9 cellular contexts compared by ENCODE assay signal in genomic region chr19:51259348-51260245, GRCh38. TPM values are rescaled to one million over a fixed set of nuclear protein-coding genes. Genes with fewer than 3 reads are reported as not detected.
A peak's percentile ranks its signal among the peaks of the same experiment; 100 is the strongest.
DNase-seq lines count a peak whose midpoint lies in the region; ATAC-seq, FAIRE-seq and TF ChIP-seq lines count a peak whose summit lies in the region.
"Had no signal": no experiment of that assay in that cellular context is flagged by ENCODE, and none has a peak within 500 bp of the region (broad histone marks: within the 10 kb centered on the region; RNA-seq: fewer than 3 reads in every experiment).

No MANE protein-coding gene starts in this region.

- TF ChIP-seq EP300 in HepG2 (IDR thresholded peaks at IDR 0.05; ENCODE audit: low read depth in 2 of 2, low read length in 2 of 2) (no peak), HepG2 (CRISPR knock-in tag; IDR thresholded peaks at IDR 0.05; ENCODE audit: borderline replicate concordance) (no peak), tibial nerve (IDR thresholded peaks at IDR 0.05) (no peak)

- BruUV-seq in HepG2 (replicated peaks; lab: Mats Ljungman, UMichigan) = no TSS peak

- peak in 2 of 3 donors; percentile 26 to 82 for DNase-seq in CD4-positive, CD25-positive, alpha-beta regulatory T cell
- DNase-seq in GM23248 (peak; percentile 56), RKO (ENCODE audit: low spot score) (peak; percentile 29), astrocyte of the hippocampus (ENCODE audit: low read depth, low spot score) (peak; percentile 33), HepG2 (ENCODE audit: low spot score) (peak; percentile 24), tibial nerve (ENCODE audit: low spot score in 2 of 2) (peak in 1 of 2 donors; percentile 26), NCI-H2029 treated with DMSO at 0.1 percent for 48 hours (lab: John Stamatoyannopoulos, UW) (no peak)
- no peak for DNase-seq in NK-92 treated with Interleukin-12 subunit alpha and Interleukin-12 subunit beta, amount 100 ng/mL, for 24 hours (lab: John Stamatoyannopoulos, UW)

- no peak overlapping the region for H3K4me3 Mint-ChIP-seq in CD4-positive, CD25-positive, alpha-beta regulatory T cell

- no peak overlapping the region for H3K4me2 ChIP-seq in GM23248 (ENCODE audit: unreplicated experiment)
- no peak overlapping the region for H3K4me2 ChIP-seq in HepG2 (ENCODE audit: low read depth, low read length)

- H3K4me1 Mint-ChIP-seq in CD4-positive, CD25-positive, alpha-beta regulatory T cell = peaks cover 13 to 41% (median 35%) of the 10 kb centered on the region in 4 donors

- peaks cover 6% of the 10 kb centered on the region for H3K27me3 ChIP-seq in CD4-positive, CD25-positive, alpha-beta regulatory T cell (ENCODE audit: control insufficient read depth, insufficient read depth, low read length)
- H3K27me3 ChIP-seq in GM23248 (replicated peaks; ENCODE audit: insufficient read depth) (peaks cover 3% of the 10 kb centered on the region; the same call in 1 of the 2 replicates), HepG2 (ENCODE audit: control insufficient read depth in 1 of 2, insufficient read depth in 2 of 2, low read length in 2 of 2) (peaks cover 0 to 8% of the 10 kb centered on the region in 2 experiments; a peak in 1 of 5 replicates), tibial nerve (no peaks in the 10 kb centered on the region)

- H3K27ac ChIP-seq in CD4-positive, CD25-positive, alpha-beta regulatory T cell (ENCODE audit: insufficient read depth, low read length, poor library complexity, severe bottlenecking) = no peak overlapping the region
- H3K27ac ChIP-seq in GM23248 (no peak overlapping the region), HepG2 (ENCODE audit: extremely low read length, insufficient read depth, low read length) (no peak overlapping the region), tibial nerve (no peak overlapping the region)
- H3K27ac ChIP-seq: SK-N-MC had no signal

- H3K4me3 ChIP-seq in CD4-positive, CD25-positive, alpha-beta regulatory T cell (ENCODE audit: low read depth, low read length) = no peak overlapping the region
- no peak overlapping the region for H3K4me3 ChIP-seq in GM23248
- no peak overlapping the region for H3K4me3 ChIP-seq in HepG2 (replicated peaks in 1 of 3; ENCODE audit: insufficient read depth in 1 of 3, low read depth in 2 of 3, low read length in 3 of 3)
- H3K4me3 ChIP-seq in tibial nerve = no peak overlapping the region
- H3K4me3 ChIP-seq: SK-N-MC had no signal

- H3K36me3 ChIP-seq in CD4-positive, CD25-positive, alpha-beta regulatory T cell (ENCODE audit: control insufficient read depth, insufficient read depth, low read length) = no peaks in the 10 kb centered on the region
- no peaks in the 10 kb centered on the region for H3K36me3 ChIP-seq in GM23248 (ENCODE audit: low read depth)
- H3K36me3 ChIP-seq in HepG2 (replicated peaks in 1 of 2; ENCODE audit: control insufficient read depth in 1 of 2, insufficient read depth in 2 of 2, low read length in 2 of 2) = no peaks in the 10 kb centered on the region
- H3K36me3 ChIP-seq in tibial nerve = no peaks in the 10 kb centered on the region

- in situ Hi-C loops in GM23248 (cut with MboI) (no loop called here), HepG2 (cut with HindIII; ENCODE audit: extremely low pct_ligation_motif_present, low pct_unique_long_range_greater_than_20kb) (loop anchor here (10.0 kb wide), 1 partner anchor 105 kb away; no protein-coding TSS in a partner anchor)

- POLR2A ChIA-PET in HepG2 (lab: Yijun Ruan, JAX) = no interaction called here

- TF ChIP-seq POLR2A in HepG2 (IDR thresholded peaks at IDR 0.05; ENCODE audit: insufficient read depth in 1 of 2, low read depth in 2 of 2, low read length in 2 of 2) (no peak), tibial nerve (IDR thresholded peaks at IDR 0.05) (no peak)

- no peaks in the 10 kb centered on the region for H3K36me3 Mint-ChIP-seq in CD4-positive, CD25-positive, alpha-beta regulatory T cell

- no peak for TF ChIP-seq RAD21 in HepG2 (CRISPR knock-in tag; IDR thresholded peaks at IDR 0.05)

- H3F3A ChIP-seq in GM23248 (ENCODE audit: insufficient read depth) = no peaks in the 10 kb centered on the region

- H3K9me2 ChIP-seq in GM23248 (ENCODE audit: insufficient read depth) = no peaks in the 10 kb centered on the region

- no peaks in the 10 kb centered on the region for H3K9me3 ChIP-seq in CD4-positive, CD25-positive, alpha-beta regulatory T cell (ENCODE audit: control insufficient read depth in 2 of 2, low read length in 2 of 2)
- H3K9me3 ChIP-seq in GM23248 (ENCODE audit: low read depth) (no peaks in the 10 kb centered on the region), HepG2 (ENCODE audit: low read length) (no peaks in the 10 kb centered on the region), tibial nerve (no peaks in the 10 kb centered on the region)

- CTCF ChIA-PET in HepG2 (lab: Yijun Ruan, JAX; ENCODE audit: low intra/inter-chr PET ratio, low total read pairs) = interaction anchor here (1.4 kb wide), 1 partner anchor 101 kb away, joined by 12 read pairs; no protein-coding TSS in a partner anchor

- ATAC-seq in CD4-positive, CD25-positive, alpha-beta regulatory T cell (ENCODE audit: low read depth in 2 of 2) = peak in 1 of 2 donors; percentile 42
- ATAC-seq in HepG2 = peak; percentile 64; the same call in 1 of the 3 replicates

- intact Hi-C loops in HepG2 (cut with micrococcal nuclease; ENCODE audit: unreplicated experiment) = no loop called here

- peaks cover 8% of the 10 kb centered on the region for H3K27me3 Mint-ChIP-seq in CD4-positive, CD25-positive, alpha-beta regulatory T cell

- H2AFZ ChIP-seq in GM23248 = no peak overlapping the region
- H2AFZ ChIP-seq in HepG2 (ENCODE audit: low read length) = no peak overlapping the region

- whole genome bisulfite sequencing in GM23248 (ENCODE audit: low coverage in 1 of 2, low lambda C conversion rate in 2 of 2, missing lambda C conversion rate in 2 of 2), 2 experiments = 14 to 16% methylated on average over 5 of the region's 5 CpGs
- WGBS in HepG2 (ENCODE audit: low lambda C conversion rate) = 2% methylated on average over 5 of the region's 5 CpGs
- 27 to 31% methylated on average over 5 of the region's 5 CpGs for WGBS in tibial nerve, 2 donors

- no peaks in the 10 kb centered on the region for H3K79me2 ChIP-seq in GM23248 (ENCODE audit: insufficient read depth)
- no peaks in the 10 kb centered on the region for H3K79me2 ChIP-seq in HepG2 (ENCODE audit: insufficient read depth, low read length)

- TF ChIP-seq CTCF in HepG2 (CRISPR knock-in tag; IDR thresholded peaks at IDR 0.05) = peak; percentile 69
- peak in 4 of 5 experiments; percentile 23 to 36 (median 32) for TF ChIP-seq CTCF in tibial nerve (IDR thresholded peaks at IDR 0.05)

- no peaks in the 10 kb centered on the region for H4K20me1 ChIP-seq in GM23248 (ENCODE audit: insufficient read depth)
- no peaks in the 10 kb centered on the region for H4K20me1 ChIP-seq in HepG2 (ENCODE audit: insufficient read depth, low read length)

- peak; percentile 79 for FAIRE-seq in HepG2 (lab: Jason Lieb, UNC)

- H3K9ac ChIP-seq in GM23248 (no peak overlapping the region), HepG2 (ENCODE audit: insufficient read depth, low read depth, low read length) (no peak overlapping the region)

- H3K27ac Mint-ChIP-seq in CD4-positive, CD25-positive, alpha-beta regulatory T cell = no peak overlapping the region

- peaks cover 18% of the 10 kb centered on the region for H3K4me1 ChIP-seq in CD4-positive, CD25-positive, alpha-beta regulatory T cell (ENCODE audit: control insufficient read depth, insufficient read depth, low read length, poor library complexity, severe bottlenecking)
- no peaks in the 10 kb centered on the region for H3K4me1 ChIP-seq in GM23248 (ENCODE audit: insufficient read depth)
- no peaks in the 10 kb centered on the region for H3K4me1 ChIP-seq in HepG2 (ENCODE audit: insufficient read depth, low read length)
- no peaks in the 10 kb centered on the region for H3K4me1 ChIP-seq in tibial nerve

- H3K9me3 Mint-ChIP-seq in CD4-positive, CD25-positive, alpha-beta regulatory T cell = no peaks in the 10 kb centered on the region

RNA-seq across cellular contexts. Expression of gene SIGLECL1, which starts 8.7 kb away (rescaled TPM):
- total RNA-seq in CD4-positive, CD25-positive, alpha-beta regulatory T cell = not detected
- not detected for polyA plus RNA-seq in CD4-positive, CD25-positive, alpha-beta regulatory T cell
- total RNA-seq in GM23248 (2014; rRNA removed; shearing (Covaris generic)) = not detected in 2 replicates
- polyA plus RNA-seq in GM23248 (2016; fragmentation: Nextera tagmentation; extraction: Ambion mirVana) = not detected in 2 replicates
- total RNA-seq in HepG2 (2016; rRNA removed; fragmentation: Illumina TruSeq; extraction: Trizol) = not detected in 2 replicates
- total RNA-seq in HepG2 (2016; cell fraction: cytosol; rRNA removed; fragmentation: Illumina TruSeq; extraction: Trizol; ENCODE audit: low read depth) = not detected in 2 replicates
- total RNA-seq in HepG2 (2016; cell fraction: insoluble cytoplasmic fraction; rRNA removed; fragmentation: Illumina TruSeq; extraction: Trizol) = not detected in 2 replicates
- total RNA-seq in HepG2 (2016; cell fraction: membrane; rRNA removed; fragmentation: Illumina TruSeq; extraction: Trizol) = not detected in 2 replicates
- not detected in 2 replicates for total RNA-seq in HepG2 (2016; cell fraction: nucleus; rRNA removed; fragmentation: Illumina TruSeq; extraction: Trizol)
- polyA plus RNA-seq in HepG2 (2011; rRNA removed) = not detected in 2 replicates
- not detected in 2 replicates for polyA plus RNA-seq in HepG2 (2011; cell fraction: cytosol; rRNA removed)
- not detected in 2 replicates for polyA plus RNA-seq in HepG2 (2011; cell fraction: nucleus; rRNA removed)
- polyA plus RNA-seq in HepG2 (2012) = not detected in 2 replicates
- polyA plus RNA-seq in HepG2 (2016; cell fraction: cytosol; fragmentation: Illumina TruSeq; extraction: Trizol; ENCODE audit: low read depth) = not detected in 2 replicates
- polyA plus RNA-seq in HepG2 (2016; cell fraction: insoluble cytoplasmic fraction; fragmentation: Illumina TruSeq; extraction: Trizol; ENCODE audit: low read depth) = not detected in 2 replicates
- polyA plus RNA-seq in HepG2 (2016; cell fraction: membrane; fragmentation: Illumina TruSeq; extraction: Trizol; ENCODE audit: low read depth) = not detected in 2 replicates
- polyA plus RNA-seq in HepG2 (2016; cell fraction: nucleus; fragmentation: Illumina TruSeq; extraction: Trizol; ENCODE audit: insufficient read depth, low read depth) = not detected in 2 replicates
- not detected in 2 replicates for polyA minus RNA-seq in HepG2 (2011; rRNA and poly(A)+ RNA removed; ENCODE audit: low replicate concordance)
- not detected in 2 replicates for polyA minus RNA-seq in HepG2 (2011; cell fraction: cytosol; rRNA and poly(A)+ RNA removed)
- not detected in 2 replicates for polyA minus RNA-seq in HepG2 (2011; cell fraction: nucleus; rRNA and poly(A)+ RNA removed)
- total RNA-seq in tibial nerve = not detected

RNA-seq across cellular contexts. Expression of gene CD33, which starts 34.7 kb away (rescaled TPM):
- 0.99 TPM for total RNA-seq in CD4-positive, CD25-positive, alpha-beta regulatory T cell
- polyA plus RNA-seq in CD4-positive, CD25-positive, alpha-beta regulatory T cell = 1 to 10 TPM in 1 of 4 donors, not detected in 3; 1.1 TPM
- not detected in 2 replicates for total RNA-seq in GM23248 (2014; rRNA removed; shearing (Covaris generic))
- polyA plus RNA-seq in GM23248 (2016; fragmentation: Nextera tagmentation; extraction: Ambion mirVana) = 0.30 TPM in 1 of 2 replicates, not detected in the other
- 0.29 TPM in 1 of 2 replicates, not detected in the other for total RNA-seq in HepG2 (2016; rRNA removed; fragmentation: Illumina TruSeq; extraction: Trizol)
- not detected in 2 replicates for total RNA-seq in HepG2 (2016; cell fraction: cytosol; rRNA removed; fragmentation: Illumina TruSeq; extraction: Trizol; ENCODE audit: low read depth)
- total RNA-seq in HepG2 (2016; cell fraction: insoluble cytoplasmic fraction; rRNA removed; fragmentation: Illumina TruSeq; extraction: Trizol) = not detected in 2 replicates
- not detected in 2 replicates for total RNA-seq in HepG2 (2016; cell fraction: membrane; rRNA removed; fragmentation: Illumina TruSeq; extraction: Trizol)
- total RNA-seq in HepG2 (2016; cell fraction: nucleus; rRNA removed; fragmentation: Illumina TruSeq; extraction: Trizol) = not detected in 2 replicates
- polyA plus RNA-seq in HepG2 (2011; rRNA removed) = 0.07 TPM in 1 of 2 replicates, not detected in the other
- 0.09 TPM in 1 of 2 replicates, not detected in the other for polyA plus RNA-seq in HepG2 (2011; cell fraction: cytosol; rRNA removed)
- polyA plus RNA-seq in HepG2 (2011; cell fraction: nucleus; rRNA removed) = not detected in 2 replicates
- polyA plus RNA-seq in HepG2 (2012) = not detected in 2 replicates
- not detected in 2 replicates for polyA plus RNA-seq in HepG2 (2016; cell fraction: cytosol; fragmentation: Illumina TruSeq; extraction: Trizol; ENCODE audit: low read depth)
- not detected in 2 replicates for polyA plus RNA-seq in HepG2 (2016; cell fraction: insoluble cytoplasmic fraction; fragmentation: Illumina TruSeq; extraction: Trizol; ENCODE audit: low read depth)
- not detected in 2 replicates for polyA plus RNA-seq in HepG2 (2016; cell fraction: membrane; fragmentation: Illumina TruSeq; extraction: Trizol; ENCODE audit: low read depth)
- not detected in 2 replicates for polyA plus RNA-seq in HepG2 (2016; cell fraction: nucleus; fragmentation: Illumina TruSeq; extraction: Trizol; ENCODE audit: insufficient read depth, low read depth)
- 0.44 and 13.3 TPM in 2 replicates for polyA minus RNA-seq in HepG2 (2011; rRNA and poly(A)+ RNA removed; ENCODE audit: low replicate concordance)
- not detected in 2 replicates for polyA minus RNA-seq in HepG2 (2011; cell fraction: cytosol; rRNA and poly(A)+ RNA removed)
- not detected in 2 replicates for polyA minus RNA-seq in HepG2 (2011; cell fraction: nucleus; rRNA and poly(A)+ RNA removed)
- 10 to 100 TPM in 1 of 4 donors, 1 to 10 TPM in 3; 2.9 to 27.0 (median 8.9) TPM for total RNA-seq in tibial nerve

RNA-seq across cellular contexts. Expression of gene IGLON5, which starts 51.8 kb away (rescaled TPM):
- total RNA-seq in CD4-positive, CD25-positive, alpha-beta regulatory T cell = not detected
- polyA plus RNA-seq in CD4-positive, CD25-positive, alpha-beta regulatory T cell = not detected
- total RNA-seq in GM23248 (2014; rRNA removed; shearing (Covaris generic)) = not detected in 2 replicates
- polyA plus RNA-seq in GM23248 (2016; fragmentation: Nextera tagmentation; extraction: Ambion mirVana) = not detected in 2 replicates
- total RNA-seq in HepG2 (2016; rRNA removed; fragmentation: Illumina TruSeq; extraction: Trizol) = 0.04 TPM in 1 of 2 replicates, not detected in the other
- total RNA-seq in HepG2 (2016; cell fraction: cytosol; rRNA removed; fragmentation: Illumina TruSeq; extraction: Trizol; ENCODE audit: low read depth) = not detected in 2 replicates
- total RNA-seq in HepG2 (2016; cell fraction: insoluble cytoplasmic fraction; rRNA removed; fragmentation: Illumina TruSeq; extraction: Trizol) = not detected in 2 replicates
- total RNA-seq in HepG2 (2016; cell fraction: membrane; rRNA removed; fragmentation: Illumina TruSeq; extraction: Trizol) = not detected in 2 replicates
- total RNA-seq in HepG2 (2016; cell fraction: nucleus; rRNA removed; fragmentation: Illumina TruSeq; extraction: Trizol) = not detected in 2 replicates
- 5.7 and 6.2 TPM in 2 replicates for polyA plus RNA-seq in HepG2 (2011; rRNA removed)
- polyA plus RNA-seq in HepG2 (2011; cell fraction: cytosol; rRNA removed) = 6.3 and 7.1 TPM in 2 replicates
- 5.8 and 6.8 TPM in 2 replicates for polyA plus RNA-seq in HepG2 (2011; cell fraction: nucleus; rRNA removed)
- 2.9 and 6.1 TPM in 2 replicates for polyA plus RNA-seq in HepG2 (2012)
- not detected in 2 replicates for polyA plus RNA-seq in HepG2 (2016; cell fraction: cytosol; fragmentation: Illumina TruSeq; extraction: Trizol; ENCODE audit: low read depth)
- not detected in 2 replicates for polyA plus RNA-seq in HepG2 (2016; cell fraction: insoluble cytoplasmic fraction; fragmentation: Illumina TruSeq; extraction: Trizol; ENCODE audit: low read depth)
- polyA plus RNA-seq in HepG2 (2016; cell fraction: membrane; fragmentation: Illumina TruSeq; extraction: Trizol; ENCODE audit: low read depth) = not detected in 2 replicates
- polyA plus RNA-seq in HepG2 (2016; cell fraction: nucleus; fragmentation: Illumina TruSeq; extraction: Trizol; ENCODE audit: insufficient read depth, low read depth) = not detected in 2 replicates
- polyA minus RNA-seq in HepG2 (2011; rRNA and poly(A)+ RNA removed; ENCODE audit: low replicate concordance) = 2.6 TPM in 1 of 2 replicates, not detected in the other
- 0.40 and 0.62 TPM in 2 replicates for polyA minus RNA-seq in HepG2 (2011; cell fraction: cytosol; rRNA and poly(A)+ RNA removed)
- polyA minus RNA-seq in HepG2 (2011; cell fraction: nucleus; rRNA and poly(A)+ RNA removed) = 0.37 and 0.39 TPM in 2 replicates
- under 1 TPM in 1 of 4 donors, not detected in 3; 0.30 TPM for total RNA-seq in tibial nerve

Comparison
In these comparisons a context has a peak if more than half of its experiments do, and no peak if none do; other contexts are left out.
1. DNase-seq: peak in CD4-positive, CD25-positive, alpha-beta regulatory T cell (2 of 3), GM23248 (single experiment), RKO (single experiment), astrocyte of the hippocampus (single experiment) and HepG2 (single experiment); none in NK-92 treated with Interleukin-12 subunit alpha and Interleukin-12 subunit beta, amount 100 ng/mL, for 24 hours (single experiment) and NCI-H2029 treated with DMSO at 0.1 percent for 48 hours (single experiment).